ENCODE assay signal across 2 cellular contexts in the genomic region with DNA sequence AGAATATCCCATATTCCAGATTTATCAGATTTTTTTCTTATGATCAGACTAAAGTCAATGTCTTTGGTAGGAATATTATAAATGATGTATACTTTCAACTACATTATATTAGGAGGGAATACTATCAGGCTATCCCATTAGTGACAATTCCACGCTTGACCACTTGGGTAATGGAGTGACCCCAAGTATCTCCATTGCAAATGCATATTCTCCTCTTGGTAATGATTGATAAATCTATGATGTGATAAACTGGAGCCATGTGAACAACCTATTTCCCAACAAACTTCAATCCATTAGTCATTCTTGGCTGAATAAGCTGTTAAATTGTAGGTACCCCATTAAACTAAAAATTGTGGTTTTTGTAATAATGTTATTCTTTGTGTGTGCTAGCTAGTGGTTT.
TF ChIP-seq lines count a peak whose summit lies in the region.

No MANE protein-coding gene starts in this region.

TF ChIP-seq in SK-N-SH, 30 proteins besides CTCF, POLR2A, EP300 and RAD21 (continued from another document):
- no peak for TF ChIP-seq MAX (IDR thresholded peaks at IDR 0.05; ENCODE audit: low read depth)
- no peak for TF ChIP-seq USF2 (IDR thresholded peaks at IDR 0.05; ENCODE audit: borderline replicate concordance, low read depth, low read length)
- no peak for TF ChIP-seq NFIC (IDR thresholded peaks at IDR 0.05; ENCODE audit: borderline replicate concordance)

TF ChIP-seq in SK-N-SH treated with all-trans-retinoic acid at 6 μM for 48 hours, 23 proteins besides CTCF, POLR2A, EP300 and RAD21 (continued from another document):
- TF ChIP-seq, protein P1, sequence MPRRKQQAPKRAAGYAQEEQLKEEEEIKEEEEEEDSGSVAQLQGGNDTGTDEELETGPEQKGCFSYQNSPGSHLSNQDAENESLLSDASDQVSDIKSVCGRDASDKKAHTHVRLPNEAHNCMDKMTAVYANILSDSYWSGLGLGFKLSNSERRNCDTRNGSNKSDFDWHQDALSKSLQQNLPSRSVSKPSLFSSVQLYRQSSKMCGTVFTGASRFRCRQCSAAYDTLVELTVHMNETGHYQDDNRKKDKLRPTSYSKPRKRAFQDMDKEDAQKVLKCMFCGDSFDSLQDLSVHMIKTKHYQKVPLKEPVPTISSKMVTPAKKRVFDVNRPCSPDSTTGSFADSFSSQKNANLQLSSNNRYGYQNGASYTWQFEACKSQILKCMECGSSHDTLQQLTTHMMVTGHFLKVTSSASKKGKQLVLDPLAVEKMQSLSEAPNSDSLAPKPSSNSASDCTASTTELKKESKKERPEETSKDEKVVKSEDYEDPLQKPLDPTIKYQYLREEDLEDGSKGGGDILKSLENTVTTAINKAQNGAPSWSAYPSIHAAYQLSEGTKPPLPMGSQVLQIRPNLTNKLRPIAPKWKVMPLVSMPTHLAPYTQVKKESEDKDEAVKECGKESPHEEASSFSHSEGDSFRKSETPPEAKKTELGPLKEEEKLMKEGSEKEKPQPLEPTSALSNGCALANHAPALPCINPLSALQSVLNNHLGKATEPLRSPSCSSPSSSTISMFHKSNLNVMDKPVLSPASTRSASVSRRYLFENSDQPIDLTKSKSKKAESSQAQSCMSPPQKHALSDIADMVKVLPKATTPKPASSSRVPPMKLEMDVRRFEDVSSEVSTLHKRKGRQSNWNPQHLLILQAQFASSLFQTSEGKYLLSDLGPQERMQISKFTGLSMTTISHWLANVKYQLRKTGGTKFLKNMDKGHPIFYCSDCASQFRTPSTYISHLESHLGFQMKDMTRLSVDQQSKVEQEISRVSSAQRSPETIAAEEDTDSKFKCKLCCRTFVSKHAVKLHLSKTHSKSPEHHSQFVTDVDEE (CRISPR knock-in tag; IDR thresholded peaks at IDR 0.05): no peak
- TF ChIP-seq ZFP30 (CRISPR knock-in tag; IDR thresholded peaks at IDR 0.05) (no peak), ESRRG (CRISPR knock-in tag; IDR thresholded peaks at IDR 0.05) (no peak), ZNF8 (CRISPR knock-in tag; IDR thresholded peaks at IDR 0.05) (no peak)
